Comparison of ENCODE assay signal across 16 cellular contexts in the genomic region with DNA sequence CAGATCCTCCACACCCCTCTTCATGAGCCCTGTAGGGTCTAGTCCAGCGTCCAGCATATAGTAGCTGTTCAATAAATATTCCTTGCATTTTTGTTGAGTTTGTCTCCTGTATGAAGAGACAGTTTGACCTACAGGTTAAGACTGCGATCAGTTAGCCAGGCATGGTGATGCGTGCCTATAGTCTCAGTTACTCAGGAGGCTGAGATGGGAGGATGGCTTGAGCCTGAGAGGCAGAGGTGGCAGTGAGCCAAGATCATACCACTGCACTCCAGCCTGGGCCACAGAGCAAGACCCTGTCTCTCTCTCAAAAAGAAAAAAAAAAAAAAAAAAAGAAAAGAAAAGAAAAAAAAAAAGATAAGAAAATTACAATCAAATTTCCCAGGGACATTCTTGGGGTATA. TPM values are rescaled to one million over a fixed set of nuclear protein-coding genes. Genes with fewer than 3 reads are reported as not detected.
DNase-seq lines count a peak whose midpoint lies in the region; ATAC-seq lines count a peak whose summit lies in the region.
"Had no signal": no experiment of that assay in that cellular context is flagged by ENCODE, and none has a peak within 500 bp of the region (broad histone marks: within the 10 kb centered on the region; RNA-seq: fewer than 3 reads in every experiment).

No MANE protein-coding gene starts in this region.

- H3K27ac Mint-ChIP-seq in activated naive CD4-positive, alpha-beta T cell treated with anti-CD3 and anti-CD28 coated beads, Interleukin-2, amount 50 U/mL, for 24 hours: no peak overlapping the region
- H3K27ac Mint-ChIP-seq in activated naive CD8-positive, alpha-beta T cell treated with anti-CD3 and anti-CD28 coated beads, Interleukin-2, amount 10 ng/mL, durations not matched to agents 7 days and 5 days: peak overlapping the region; percentile 63
- H3K27ac Mint-ChIP-seq in stimulated activated naive B cell treated with anti-CD40 and anti-IgM and Interleukin-4, amounts not matched to agents 10 μg/mL and 1 μg/mL and 100 μg/mL, for 72 hours: no peak overlapping the region

- DNase-seq in activated naive CD4-positive, alpha-beta T cell treated with Interleukin-2 at 50 U/mL for 16 hours: no peak
- DNase-seq in activated naive CD8-positive, alpha-beta T cell treated with anti-CD3 and anti-CD28 coated beads, Interleukin-2, amount 10 ng/mL, durations not matched to agents 7 days and 5 days: no peak
- no peak for DNase-seq in stimulated activated naive B cell treated with anti-CD40 and anti-IgM and Interleukin-4, amounts not matched to agents 10 μg/mL and 1 μg/mL and 100 μg/mL, for 72 hours
- DNase-seq in COLO829 (ENCODE audit: low spot score) (no peak), glomerular visceral epithelial cell (ENCODE audit: extremely low spot score) (no peak)
- DNase-seq: activated CD8-positive, alpha-beta memory T cell treated with anti-CD3 and anti-CD28 coated beads, Interleukin-2, amount 50 U/mL, for 48 hours; aorta; foreskin fibroblast; pancreas; stimulated activated CD4-positive, alpha-beta T cell treated with anti-CD3 and anti-CD28 coated beads, Interleukin-4, amount 100 ng/mL, for 24 hours; stimulated activated CD8-positive, alpha-beta memory T cell treated with anti-CD3 and anti-CD28 coated beads, Interleukin-4, amount 100 ng/mL, for 48 hours; SW 1271; WERI-Rb-1 had no signal

- POLR2A ChIA-PET in activated naive CD8-positive, alpha-beta T cell treated with anti-CD3 and anti-CD28 coated beads, Interleukin-2, amount 10 ng/mL, durations not matched to agents 7 days and 5 days (lab: Charles Lee): interaction anchor here (0.7 to 8.3 kb wide), 5 partner anchors 13 to 36 kb away, joined by 3 to 163 read pairs (median 18); partner anchors contain the start of genes C10orf95 and FBXL15

- peaks cover 58% of the 10 kb centered on the region for H3K4me1 Mint-ChIP-seq in activated naive CD4-positive, alpha-beta T cell treated with anti-CD3 and anti-CD28 coated beads, Interleukin-2, amount 50 U/mL, for 24 hours
- peaks cover 45% of the 10 kb centered on the region for H3K4me1 Mint-ChIP-seq in activated naive CD8-positive, alpha-beta T cell treated with anti-CD3 and anti-CD28 coated beads, Interleukin-2, amount 10 ng/mL, durations not matched to agents 7 days and 5 days
- H3K4me1 Mint-ChIP-seq in stimulated activated naive B cell treated with anti-CD40 and anti-IgM and Interleukin-4, amounts not matched to agents 10 μg/mL and 1 μg/mL and 100 μg/mL, for 72 hours: peaks cover 24 to 45% of the 10 kb centered on the region in 2 donors

- H3K27me3 Mint-ChIP-seq in activated naive CD4-positive, alpha-beta T cell treated with anti-CD3 and anti-CD28 coated beads, Interleukin-2, amount 50 U/mL, for 24 hours: no peaks in the 10 kb centered on the region
- no peaks in the 10 kb centered on the region for H3K27me3 Mint-ChIP-seq in activated naive CD8-positive, alpha-beta T cell treated with anti-CD3 and anti-CD28 coated beads, Interleukin-2, amount 10 ng/mL, durations not matched to agents 7 days and 5 days
- H3K27me3 Mint-ChIP-seq in stimulated activated naive B cell treated with anti-CD40 and anti-IgM and Interleukin-4, amounts not matched to agents 10 μg/mL and 1 μg/mL and 100 μg/mL, for 72 hours: no peaks in the 10 kb centered on the region

- H3K36me3 Mint-ChIP-seq in activated naive CD4-positive, alpha-beta T cell treated with anti-CD3 and anti-CD28 coated beads, Interleukin-2, amount 50 U/mL, for 24 hours: no peaks in the 10 kb centered on the region
- peaks cover 15% of the 10 kb centered on the region for H3K36me3 Mint-ChIP-seq in activated naive CD8-positive, alpha-beta T cell treated with anti-CD3 and anti-CD28 coated beads, Interleukin-2, amount 10 ng/mL, durations not matched to agents 7 days and 5 days
- H3K36me3 Mint-ChIP-seq in stimulated activated naive B cell treated with anti-CD40 and anti-IgM and Interleukin-4, amounts not matched to agents 10 μg/mL and 1 μg/mL and 100 μg/mL, for 72 hours: peaks cover 0 to 3% of the 10 kb centered on the region in 2 donors

- peak overlapping the region; percentile 67 for H3K4me3 Mint-ChIP-seq in activated naive CD4-positive, alpha-beta T cell treated with anti-CD3 and anti-CD28 coated beads, Interleukin-2, amount 50 U/mL, for 24 hours
- peak overlapping the region; percentile 90 for H3K4me3 Mint-ChIP-seq in activated naive CD8-positive, alpha-beta T cell treated with anti-CD3 and anti-CD28 coated beads, Interleukin-2, amount 10 ng/mL, durations not matched to agents 7 days and 5 days
- peak overlapping the region; percentile 6 to 25 for H3K4me3 Mint-ChIP-seq in stimulated activated naive B cell treated with anti-CD40 and anti-IgM and Interleukin-4, amounts not matched to agents 10 μg/mL and 1 μg/mL and 100 μg/mL, for 72 hours

- H3K9me3 Mint-ChIP-seq in activated naive CD4-positive, alpha-beta T cell treated with anti-CD3 and anti-CD28 coated beads, Interleukin-2, amount 50 U/mL, for 24 hours: no peaks in the 10 kb centered on the region
- H3K9me3 Mint-ChIP-seq in activated naive CD8-positive, alpha-beta T cell treated with anti-CD3 and anti-CD28 coated beads, Interleukin-2, amount 10 ng/mL, durations not matched to agents 7 days and 5 days: no peaks in the 10 kb centered on the region
- H3K9me3 Mint-ChIP-seq in stimulated activated naive B cell treated with anti-CD40 and anti-IgM and Interleukin-4, amounts not matched to agents 10 μg/mL and 1 μg/mL and 100 μg/mL, for 72 hours: no peaks in the 10 kb centered on the region

- ATAC-seq in activated naive CD8-positive, alpha-beta T cell treated with anti-CD3 and anti-CD28 coated beads, Interleukin-2, amount 10 ng/mL, durations not matched to agents 7 days and 5 days (ENCODE audit: low read depth): no peak
- ATAC-seq in stimulated activated naive B cell treated with anti-CD40 and anti-IgM and Interleukin-4, amounts not matched to agents 10 μg/mL and 1 μg/mL and 100 μg/mL, for 72 hours (replicated peaks): no peak
- ATAC-seq: pancreas had no signal

RNA-seq across cellular contexts. Expression of gene CUEDC2, which starts 5.1 kb away (rescaled TPM):
- total RNA-seq in activated naive CD8-positive, alpha-beta T cell treated with anti-CD3 and anti-CD28 coated beads, Interleukin-2, amount 10 ng/mL, durations not matched to agents 7 days and 5 days: 10 to 100 TPM; 68.6 to 70.3 TPM

RNA-seq across cellular contexts. Expression of gene C10orf95, which starts 13.8 kb away (rescaled TPM):
- under 1 TPM; 0.28 to 0.54 TPM for total RNA-seq in activated naive CD8-positive, alpha-beta T cell treated with anti-CD3 and anti-CD28 coated beads, Interleukin-2, amount 10 ng/mL, durations not matched to agents 7 days and 5 days
- total RNA-seq: aorta, cerebellum, G401 had no signal

RNA-seq across cellular contexts. Expression of gene FBXL15, which starts 16.9 kb away (rescaled TPM):
- total RNA-seq in activated naive CD8-positive, alpha-beta T cell treated with anti-CD3 and anti-CD28 coated beads, Interleukin-2, amount 10 ng/mL, durations not matched to agents 7 days and 5 days: 10 to 100 TPM; 11.7 to 16.3 TPM

RNA-seq across cellular contexts. Expression of gene PSD, which starts 18.9 kb away (rescaled TPM):
- total RNA-seq in activated naive CD8-positive, alpha-beta T cell treated with anti-CD3 and anti-CD28 coated beads, Interleukin-2, amount 10 ng/mL, durations not matched to agents 7 days and 5 days: 1 to 10 TPM; 3.6 to 4.3 TPM

RNA-seq across cellular contexts. Expression of gene NFKB2, which starts 42.0 kb away (rescaled TPM):
- 100 to 1,000 TPM; 103 to 104 TPM for total RNA-seq in activated naive CD8-positive, alpha-beta T cell treated with anti-CD3 and anti-CD28 coated beads, Interleukin-2, amount 10 ng/mL, durations not matched to agents 7 days and 5 days

Comparison
In these comparisons a context has a peak if more than half of its experiments do, and no peak if none do; other contexts are left out.
1. H3K4me3 Mint-ChIP-seq: peak in every context shown above with its lines; median percentile 90 in activated naive CD8-positive, alpha-beta T cell treated with anti-CD3 and anti-CD28 coated beads, Interleukin-2, amount 10 ng/mL, durations not matched to agents 7 days and 5 days; 67 in activated naive CD4-positive, alpha-beta T cell treated with anti-CD3 and anti-CD28 coated beads, Interleukin-2, amount 50 U/mL, for 24 hours; 16 in stimulated activated naive B cell treated with anti-CD40 and anti-IgM and Interleukin-4, amounts not matched to agents 10 μg/mL and 1 μg/mL and 100 μg/mL, for 72 hours.